ENCODE assay signal across 8 cellular contexts in the genomic region with DNA sequence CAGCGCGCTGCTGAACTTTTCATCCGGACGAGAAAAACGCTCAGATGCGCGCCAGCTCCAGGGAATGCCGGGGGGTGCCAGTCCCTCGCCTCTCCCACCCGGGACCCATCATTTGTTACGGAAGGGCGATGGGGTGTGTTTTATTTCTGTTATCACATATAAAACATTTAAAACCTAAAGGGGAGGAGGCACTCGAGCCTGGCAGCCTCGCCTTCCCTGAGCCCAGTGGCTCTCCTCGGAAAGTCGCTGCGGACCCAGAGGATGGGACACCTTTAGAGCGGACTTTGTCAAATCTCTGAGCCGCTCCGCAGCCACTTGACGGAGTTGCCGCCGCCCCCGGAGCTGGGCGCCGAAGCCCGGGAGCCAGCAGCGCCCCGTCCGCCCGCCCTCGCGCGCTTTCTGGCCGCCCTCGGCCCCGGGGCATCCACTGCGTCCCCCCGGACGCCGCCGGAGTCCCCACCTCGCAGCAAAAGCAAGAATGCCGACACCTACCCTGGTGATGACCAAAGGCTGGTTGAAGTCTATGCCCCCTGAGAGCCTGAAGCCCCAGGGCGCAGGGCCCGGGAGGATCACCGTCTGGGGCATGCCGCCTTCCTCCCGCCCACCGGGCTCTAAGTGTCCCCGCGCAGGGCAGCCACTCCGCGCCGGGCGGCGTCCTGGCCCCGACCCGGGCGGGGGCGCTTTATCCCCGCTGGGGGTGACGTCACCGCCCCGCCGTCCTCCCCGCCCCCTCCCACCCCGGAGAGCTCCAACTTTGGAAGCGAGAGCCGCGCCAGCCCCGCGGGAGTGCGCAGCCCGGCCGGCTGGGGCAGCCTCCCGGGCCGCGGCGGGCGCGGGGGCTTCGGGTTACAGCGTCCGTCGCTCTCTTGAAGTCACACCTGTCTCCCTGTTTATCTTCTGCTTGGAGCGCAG. TPM values are rescaled to one million over a fixed set of nuclear protein-coding genes. Genes with fewer than 3 reads are reported as not detected.
DNase-seq lines count a peak whose midpoint lies in the region; ATAC-seq, FAIRE-seq and TF ChIP-seq lines count a peak whose summit lies in the region.

Gene PDLIM3, minus strand, starts transcription at position 658 of the 912 bp plus-strand sequence. Its CDS starts 73 bp downstream, at position 585.

- no peaks in the 10 kb centered on the region for H3K9me3 ChIP-seq in left lung
- no peaks in the 10 kb centered on the region for H3K9me3 ChIP-seq in HAP-1

- H3K4me1 Mint-ChIP-seq in stimulated activated naive CD8-positive, alpha-beta T cell treated with anti-CD3 and anti-CD28 coated beads, Interleukin-15, Interleukin-2, amounts not matched to agents 100 ng/mL and 50 ng/mL, for 24 hours (ENCODE audit: low read depth) = peaks cover 3% of the 10 kb centered on the region

- no peaks in the 10 kb centered on the region for H3K36me3 ChIP-seq in left lung
- no peaks in the 10 kb centered on the region for H3K36me3 ChIP-seq in HAP-1 (replicated peaks)

- peaks cover 46% of the 10 kb centered on the region for H3K27me3 Mint-ChIP-seq in stimulated activated naive CD8-positive, alpha-beta T cell treated with anti-CD3 and anti-CD28 coated beads, Interleukin-15, Interleukin-2, amounts not matched to agents 100 ng/mL and 50 ng/mL, for 24 hours

- peak; percentile 94 for ATAC-seq in left lung

- H3K27ac ChIP-seq in coronary artery (peak within 1 kb of the TSS; percentile 99), left lung (peak within 1 kb of the TSS; percentile 75 to 84)

- peak within 1 kb of the TSS; percentile 52 for H3K4me3 ChIP-seq in AG04449 (ENCODE audit: low read depth, low read length)
- H3K4me3 ChIP-seq in coronary artery = peak within 1 kb of the TSS; percentile 97
- H3K4me3 ChIP-seq in left lung = peak within 1 kb of the TSS; percentile 52 to 74
- no peak within 1 kb of the TSS for H3K4me3 ChIP-seq in HAP-1

- H3K9me3 Mint-ChIP-seq in stimulated activated naive CD8-positive, alpha-beta T cell treated with anti-CD3 and anti-CD28 coated beads, Interleukin-15, Interleukin-2, amounts not matched to agents 100 ng/mL and 50 ng/mL, for 24 hours = no peaks in the 10 kb centered on the region

- intact Hi-C loops in left lung (cut with DNase I) = no loop called here

- no peak within 1 kb of the TSS for H3K27ac Mint-ChIP-seq in stimulated activated naive CD8-positive, alpha-beta T cell treated with anti-CD3 and anti-CD28 coated beads, Interleukin-15, Interleukin-2, amounts not matched to agents 100 ng/mL and 50 ng/mL, for 24 hours

- TF ChIP-seq CTCF in AG04449 (IDR thresholded peaks at IDR 0.05; ENCODE audit: insufficient read depth, low read length, missing control alignments) (no peak), coronary artery (IDR thresholded peaks at IDR 0.05) (no peak), left lung (IDR thresholded peaks at IDR 0.05) (no peak)

- in situ Hi-C loops in HAP-1 (cut with MboI; ENCODE audit: low sequenced_read_pairs) = no loop called here

- H3K4me1 ChIP-seq in left lung = peaks cover 2 to 12% of the 10 kb centered on the region in 2 donors
- no peaks in the 10 kb centered on the region for H3K4me1 ChIP-seq in HAP-1

- H3K4me3 Mint-ChIP-seq in stimulated activated naive CD8-positive, alpha-beta T cell treated with anti-CD3 and anti-CD28 coated beads, Interleukin-15, Interleukin-2, amounts not matched to agents 100 ng/mL and 50 ng/mL, for 24 hours = peak within 1 kb of the TSS; percentile 42

- no peak for FAIRE-seq in GM12892 (lab: Jason Lieb, UNC)

- H3K27me3 ChIP-seq in left lung = peaks cover 0 to 49% of the 10 kb centered on the region in 2 donors
- H3K27me3 ChIP-seq in HAP-1 (ENCODE audit: low read depth) = no peaks in the 10 kb centered on the region; the same call in 1 of the 2 replicates

- POLR2A ChIA-PET in AG04449 (lab: Yijun Ruan, JAX) = no interaction called here

- CTCF ChIA-PET in AG04449 (lab: Yijun Ruan, JAX) = interaction anchor here (0.9 kb wide), 1 partner anchor 63 kb away, joined by 3 read pairs; no protein-coding TSS in a partner anchor

- no peak for TF ChIP-seq POLR2A in GM12892 (IDR thresholded peaks at IDR 0.05; ENCODE audit: low read depth, low read length)

- H3K36me3 Mint-ChIP-seq in stimulated activated naive CD8-positive, alpha-beta T cell treated with anti-CD3 and anti-CD28 coated beads, Interleukin-15, Interleukin-2, amounts not matched to agents 100 ng/mL and 50 ng/mL, for 24 hours (ENCODE audit: low read depth) = no peaks in the 10 kb centered on the region

- DNase-seq in AG04449 (ENCODE audit: low read depth, low spot score) = no peak
- DNase-seq in GM12892 (ENCODE audit: insufficient read length) = peak; percentile 42
- DNase-seq in NCI-H526 treated with DMSO at 0.1 percent for 48 hours (lab: John Stamatoyannopoulos, UW) = peak; percentile 60
- DNase-seq in coronary artery (ENCODE audit: low spot score) = peak; percentile 91
- DNase-seq in left lung = peak; percentile 60 to 85
- no peak for DNase-seq in T-helper 1 cell
- DNase-seq in HAP-1 (ENCODE audit: low spot score in 2 of 2) = no peak

RNA-seq across cellular contexts. Expression of gene PDLIM3, which starts in this region (rescaled TPM):
- polyA plus RNA-seq in GM12892 (2012; ENCODE audit: missing spikeins) = 0.87 TPM
- total RNA-seq in left lung = 10 to 100 TPM; 33.6 to 43.1 TPM

Comparison
In these comparisons a context has a peak if more than half of its experiments do, and no peak if none do; other contexts are left out.
1. DNase-seq: peak in GM12892 (single experiment), NCI-H526 treated with DMSO at 0.1 percent for 48 hours (single experiment), coronary artery (single experiment) and left lung (2 of 2); none in AG04449 (single experiment), T-helper 1 cell (0 of 5) and HAP-1 (0 of 2).